Comparison of ENCODE assay signal across 1 cellular context in the genomic region with DNA sequence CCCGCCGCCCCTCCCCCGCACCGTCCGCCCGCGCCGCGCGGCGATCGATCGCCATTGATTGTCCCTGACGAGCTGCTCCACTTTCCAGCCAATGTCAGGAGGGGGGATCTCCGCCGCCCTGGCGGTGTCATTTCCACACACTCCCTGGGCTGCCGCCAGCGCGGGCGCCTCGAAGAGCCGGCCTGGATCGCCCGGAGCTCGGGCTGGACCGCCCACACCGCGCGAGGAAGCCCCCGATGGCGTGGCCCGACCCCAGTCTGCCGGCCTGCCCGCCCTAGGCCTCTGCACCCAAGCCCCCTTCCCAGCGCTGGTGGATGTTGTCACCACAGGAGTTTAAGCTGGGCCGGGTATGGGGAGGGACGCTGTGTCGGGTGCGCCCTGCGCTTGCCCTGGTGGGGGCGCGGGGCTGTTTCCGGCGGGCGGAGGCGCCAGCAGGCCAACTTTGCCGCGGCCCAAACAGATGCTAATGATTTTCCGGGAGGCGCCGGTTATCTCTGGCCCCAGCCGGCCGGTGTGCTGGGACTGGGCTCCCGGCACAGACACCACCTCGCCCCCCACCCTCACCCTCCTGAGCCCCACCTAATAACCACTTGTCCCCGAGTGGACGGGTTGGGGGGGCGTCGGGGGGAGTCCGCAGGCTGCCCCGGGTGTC.
TF ChIP-seq lines count a peak whose summit lies in the region.

No MANE protein-coding gene starts in this region.

TF ChIP-seq in HepG2, 621 proteins besides CTCF, POLR2A, EP300 and RAD21 (continued from another document and continues in another):
- TF ChIP-seq IKZF4 (CRISPR knock-in tag; IDR thresholded peaks at IDR 0.05; ENCODE audit: borderline replicate concordance, low read depth, not compliant biosample characterization) = no peak
- peak; percentile 83 for TF ChIP-seq DPF2 (CRISPR knock-in tag; IDR thresholded peaks at IDR 0.05; ENCODE audit: borderline replicate concordance, low read depth)
- TF ChIP-seq POLR2AphosphoS2 (IDR thresholded peaks at IDR 0.05; ENCODE audit: low read depth, low read length) = no peak
- TF ChIP-seq ZNF296 (CRISPR knock-in tag; conservative IDR thresholded peaks at IDR 0.05) = no peak
- TF ChIP-seq, protein P1, sequence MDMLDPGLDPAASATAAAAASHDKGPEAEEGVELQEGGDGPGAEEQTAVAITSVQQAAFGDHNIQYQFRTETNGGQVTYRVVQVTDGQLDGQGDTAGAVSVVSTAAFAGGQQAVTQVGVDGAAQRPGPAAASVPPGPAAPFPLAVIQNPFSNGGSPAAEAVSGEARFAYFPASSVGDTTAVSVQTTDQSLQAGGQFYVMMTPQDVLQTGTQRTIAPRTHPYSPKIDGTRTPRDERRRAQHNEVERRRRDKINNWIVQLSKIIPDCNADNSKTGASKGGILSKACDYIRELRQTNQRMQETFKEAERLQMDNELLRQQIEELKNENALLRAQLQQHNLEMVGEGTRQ (IDR thresholded peaks at IDR 0.05; ENCODE audit: low read depth, low read length) = no peak
- TF ChIP-seq, protein P1 (CRISPR knock-in tag; IDR thresholded peaks at IDR 0.05; ENCODE audit: borderline replicate concordance) = peak; percentile 47; the same call in 1 of the 2 replicates
- TF ChIP-seq HIVEP1 (CRISPR knock-in tag; IDR thresholded peaks at IDR 0.05) = peak; percentile 48; the same call in 1 of the 2 replicates
- peak; percentile 91 for TF ChIP-seq HNRNPK (IDR thresholded peaks at IDR 0.05; ENCODE audit: low read depth, low read length, poor library complexity, severe bottlenecking)
- TF ChIP-seq, protein P2, sequence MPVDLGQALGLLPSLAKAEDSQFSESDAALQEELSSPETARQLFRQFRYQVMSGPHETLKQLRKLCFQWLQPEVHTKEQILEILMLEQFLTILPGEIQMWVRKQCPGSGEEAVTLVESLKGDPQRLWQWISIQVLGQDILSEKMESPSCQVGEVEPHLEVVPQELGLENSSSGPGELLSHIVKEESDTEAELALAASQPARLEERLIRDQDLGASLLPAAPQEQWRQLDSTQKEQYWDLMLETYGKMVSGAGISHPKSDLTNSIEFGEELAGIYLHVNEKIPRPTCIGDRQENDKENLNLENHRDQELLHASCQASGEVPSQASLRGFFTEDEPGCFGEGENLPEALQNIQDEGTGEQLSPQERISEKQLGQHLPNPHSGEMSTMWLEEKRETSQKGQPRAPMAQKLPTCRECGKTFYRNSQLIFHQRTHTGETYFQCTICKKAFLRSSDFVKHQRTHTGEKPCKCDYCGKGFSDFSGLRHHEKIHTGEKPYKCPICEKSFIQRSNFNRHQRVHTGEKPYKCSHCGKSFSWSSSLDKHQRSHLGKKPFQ (CRISPR knock-in tag; IDR thresholded peaks at IDR 0.05; ENCODE audit: insufficient replicate concordance) = peak; percentile 76
- TF ChIP-seq ZMAT3 (CRISPR knock-in tag; conservative IDR thresholded peaks at IDR 0.05) = peak; percentile 86; the same call in 1 of the 2 replicates
- peak; percentile 89; the same call in 1 of the 2 replicates for TF ChIP-seq ZNF598 (CRISPR knock-in tag; IDR thresholded peaks at IDR 0.05; ENCODE audit: borderline replicate concordance)
- TF ChIP-seq, protein P3, sequence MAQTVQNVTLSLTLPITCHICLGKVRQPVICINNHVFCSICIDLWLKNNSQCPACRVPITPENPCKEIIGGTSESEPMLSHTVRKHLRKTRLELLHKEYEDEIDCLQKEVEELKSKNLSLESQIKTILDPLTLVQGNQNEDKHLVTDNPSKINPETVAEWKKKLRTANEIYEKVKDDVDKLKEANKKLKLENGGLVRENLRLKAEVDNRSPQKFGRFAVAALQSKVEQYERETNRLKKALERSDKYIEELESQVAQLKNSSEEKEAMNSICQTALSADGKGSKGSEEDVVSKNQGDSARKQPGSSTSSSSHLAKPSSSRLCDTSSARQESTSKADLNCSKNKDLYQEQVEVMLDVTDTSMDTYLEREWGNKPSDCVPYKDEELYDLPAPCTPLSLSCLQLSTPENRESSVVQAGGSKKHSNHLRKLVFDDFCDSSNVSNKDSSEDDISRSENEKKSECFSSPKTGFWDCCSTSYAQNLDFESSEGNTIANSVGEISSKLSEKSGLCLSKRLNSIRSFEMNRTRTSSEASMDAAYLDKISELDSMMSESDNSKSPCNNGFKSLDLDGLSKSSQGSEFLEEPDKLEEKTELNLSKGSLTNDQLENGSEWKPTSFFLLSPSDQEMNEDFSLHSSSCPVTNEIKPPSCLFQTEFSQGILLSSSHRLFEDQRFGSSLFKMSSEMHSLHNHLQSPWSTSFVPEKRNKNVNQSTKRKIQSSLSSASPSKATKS (CRISPR knock-in tag; IDR thresholded peaks at IDR 0.05) = no peak
- no peak; the same call in 1 of the 2 replicates for TF ChIP-seq ZNF678 (CRISPR knock-in tag; IDR thresholded peaks at IDR 0.05)
- no peak for TF ChIP-seq CHD4 (IDR thresholded peaks at IDR 0.05; ENCODE audit: borderline replicate concordance, low read length)
- TF ChIP-seq ZNF235 (CRISPR knock-in tag; IDR thresholded peaks at IDR 0.05; ENCODE audit: borderline replicate concordance) = no peak
- TF ChIP-seq ZNF841 (CRISPR knock-in tag; IDR thresholded peaks at IDR 0.05; ENCODE audit: borderline replicate concordance) = no peak
- peak; percentile 92 for TF ChIP-seq TARDBP (CRISPR knock-in tag; IDR thresholded peaks at IDR 0.05)
- TF ChIP-seq JARID2 (CRISPR knock-in tag; IDR thresholded peaks at IDR 0.05; ENCODE audit: insufficient replicate concordance) = no peak
- TF ChIP-seq SKI (IDR thresholded peaks at IDR 0.05; ENCODE audit: partially characterized antibody) = peak; percentile 95
- TF ChIP-seq ZNF549 (CRISPR knock-in tag; IDR thresholded peaks at IDR 0.05) = no peak
- no peak for TF ChIP-seq ZNF251 (CRISPR knock-in tag; IDR thresholded peaks at IDR 0.05)
- no peak for TF ChIP-seq ZNF850 (CRISPR knock-in tag; conservative IDR thresholded peaks at IDR 0.05)
- TF ChIP-seq, protein P4, sequence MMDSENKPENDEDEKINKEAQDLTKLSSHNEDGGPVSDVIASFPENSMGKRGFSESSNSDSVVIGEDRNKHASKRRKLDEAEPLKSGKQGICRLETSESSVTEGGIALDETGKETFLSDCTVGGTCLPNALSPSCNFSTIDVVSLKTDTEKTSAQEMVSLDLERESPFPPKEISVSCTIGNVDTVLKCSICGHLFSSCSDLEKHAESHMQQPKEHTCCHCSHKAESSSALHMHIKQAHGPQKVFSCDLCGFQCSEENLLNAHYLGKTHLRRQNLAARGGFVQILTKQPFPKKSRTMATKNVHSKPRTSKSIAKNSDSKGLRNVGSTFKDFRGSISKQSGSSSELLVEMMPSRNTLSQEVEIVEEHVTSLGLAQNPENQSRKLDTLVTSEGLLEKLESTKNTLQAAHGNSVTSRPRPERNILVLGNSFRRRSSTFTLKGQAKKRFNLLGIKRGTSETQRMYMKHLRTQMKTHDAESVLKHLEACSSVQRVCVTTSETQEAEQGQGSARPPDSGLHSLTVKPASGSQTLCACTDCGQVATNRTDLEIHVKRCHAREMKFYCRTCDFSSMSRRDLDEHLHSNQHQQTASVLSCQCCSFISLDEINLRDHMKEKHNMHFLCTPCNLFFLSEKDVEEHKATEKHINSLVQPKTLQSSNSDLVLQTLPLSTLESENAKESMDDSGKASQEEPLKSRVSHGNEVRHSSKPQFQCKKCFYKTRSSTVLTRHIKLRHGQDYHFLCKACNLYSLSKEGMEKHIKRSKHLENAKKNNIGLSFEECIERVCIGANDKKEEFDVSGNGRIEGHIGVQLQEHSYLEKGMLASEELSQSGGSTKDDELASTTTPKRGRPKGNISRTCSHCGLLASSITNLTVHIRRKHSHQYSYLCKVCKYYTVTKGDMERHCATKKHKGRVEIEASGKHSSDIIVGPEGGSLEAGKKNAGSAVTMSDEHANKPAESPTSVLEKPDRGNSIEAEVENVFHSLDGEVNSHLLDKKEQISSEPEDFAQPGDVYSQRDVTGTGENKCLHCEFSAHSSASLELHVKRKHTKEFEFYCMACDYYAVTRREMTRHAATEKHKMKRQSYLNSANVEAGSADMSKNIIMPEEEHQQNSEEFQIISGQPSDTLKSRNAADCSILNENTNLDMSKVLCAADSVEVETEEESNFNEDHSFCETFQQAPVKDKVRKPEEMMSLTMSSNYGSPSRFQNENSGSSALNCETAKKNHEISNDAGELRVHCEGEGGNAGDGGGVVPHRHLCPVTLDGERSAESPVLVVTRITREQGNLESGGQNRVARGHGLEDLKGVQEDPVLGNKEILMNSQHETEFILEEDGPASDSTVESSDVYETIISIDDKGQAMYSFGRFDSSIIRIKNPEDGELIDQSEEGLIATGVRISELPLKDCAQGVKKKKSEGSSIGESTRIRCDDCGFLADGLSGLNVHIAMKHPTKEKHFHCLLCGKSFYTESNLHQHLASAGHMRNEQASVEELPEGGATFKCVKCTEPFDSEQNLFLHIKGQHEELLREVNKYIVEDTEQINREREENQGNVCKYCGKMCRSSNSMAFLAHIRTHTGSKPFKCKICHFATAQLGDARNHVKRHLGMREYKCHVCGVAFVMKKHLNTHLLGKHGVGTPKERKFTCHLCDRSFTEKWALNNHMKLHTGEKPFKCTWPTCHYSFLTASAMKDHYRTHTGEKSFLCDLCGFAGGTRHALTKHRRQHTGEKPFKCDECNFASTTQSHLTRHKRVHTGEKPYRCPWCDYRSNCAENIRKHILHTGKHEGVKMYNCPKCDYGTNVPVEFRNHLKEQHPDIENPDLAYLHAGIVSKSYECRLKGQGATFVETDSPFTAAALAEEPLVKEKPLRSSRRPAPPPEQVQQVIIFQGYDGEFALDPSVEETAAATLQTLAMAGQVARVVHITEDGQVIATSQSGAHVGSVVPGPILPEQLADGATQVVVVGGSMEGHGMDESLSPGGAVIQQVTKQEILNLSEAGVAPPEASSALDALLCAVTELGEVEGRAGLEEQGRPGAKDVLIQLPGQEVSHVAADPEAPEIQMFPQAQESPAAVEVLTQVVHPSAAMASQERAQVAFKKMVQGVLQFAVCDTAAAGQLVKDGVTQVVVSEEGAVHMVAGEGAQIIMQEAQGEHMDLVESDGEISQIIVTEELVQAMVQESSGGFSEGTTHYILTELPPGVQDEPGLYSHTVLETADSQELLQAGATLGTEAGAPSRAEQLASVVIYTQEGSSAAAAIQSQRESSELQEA (CRISPR knock-in tag; IDR thresholded peaks at IDR 0.05; ENCODE audit: not compliant biosample characterization) = peak; percentile 72
- TF ChIP-seq ZNF121 (CRISPR knock-in tag; IDR thresholded peaks at IDR 0.05) = peak; percentile 78
- TF ChIP-seq NR2F1 (CRISPR knock-in tag; IDR thresholded peaks at IDR 0.05) = 0 out of 4 replicates have a peak, but pooled peaks have one; percentile 20
- TF ChIP-seq ZSCAN30 (CRISPR knock-in tag; IDR thresholded peaks at IDR 0.05) = 0 out of 2 replicates have a peak, but pooled peaks have one; percentile 31
- peak; percentile 91 for TF ChIP-seq GABPB1 (CRISPR knock-in tag; IDR thresholded peaks at IDR 0.05)
- no peak for TF ChIP-seq SMAD9 (CRISPR knock-in tag; IDR thresholded peaks at IDR 0.05)
- no peak for TF ChIP-seq ZKSCAN5 (CRISPR knock-in tag; IDR thresholded peaks at IDR 0.05)
- no peak for TF ChIP-seq CREM (IDR thresholded peaks at IDR 0.05)
- TF ChIP-seq CREM (CRISPR knock-in tag; IDR thresholded peaks at IDR 0.05) = no peak
- no peak for TF ChIP-seq KDM5A (IDR thresholded peaks at IDR 0.05; ENCODE audit: borderline replicate concordance, low read length)
- TF ChIP-seq, protein P5, sequence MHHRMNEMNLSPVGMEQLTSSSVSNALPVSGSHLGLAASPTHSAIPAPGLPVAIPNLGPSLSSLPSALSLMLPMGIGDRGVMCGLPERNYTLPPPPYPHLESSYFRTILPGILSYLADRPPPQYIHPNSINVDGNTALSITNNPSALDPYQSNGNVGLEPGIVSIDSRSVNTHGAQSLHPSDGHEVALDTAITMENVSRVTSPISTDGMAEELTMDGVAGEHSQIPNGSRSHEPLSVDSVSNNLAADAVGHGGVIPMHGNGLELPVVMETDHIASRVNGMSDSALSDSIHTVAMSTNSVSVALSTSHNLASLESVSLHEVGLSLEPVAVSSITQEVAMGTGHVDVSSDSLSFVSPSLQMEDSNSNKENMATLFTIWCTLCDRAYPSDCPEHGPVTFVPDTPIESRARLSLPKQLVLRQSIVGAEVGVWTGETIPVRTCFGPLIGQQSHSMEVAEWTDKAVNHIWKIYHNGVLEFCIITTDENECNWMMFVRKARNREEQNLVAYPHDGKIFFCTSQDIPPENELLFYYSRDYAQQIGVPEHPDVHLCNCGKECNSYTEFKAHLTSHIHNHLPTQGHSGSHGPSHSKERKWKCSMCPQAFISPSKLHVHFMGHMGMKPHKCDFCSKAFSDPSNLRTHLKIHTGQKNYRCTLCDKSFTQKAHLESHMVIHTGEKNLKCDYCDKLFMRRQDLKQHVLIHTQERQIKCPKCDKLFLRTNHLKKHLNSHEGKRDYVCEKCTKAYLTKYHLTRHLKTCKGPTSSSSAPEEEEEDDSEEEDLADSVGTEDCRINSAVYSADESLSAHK (CRISPR knock-in tag; IDR thresholded peaks at IDR 0.05; ENCODE audit: borderline replicate concordance) = no peak
- TF ChIP-seq ZNF30 (CRISPR knock-in tag; IDR thresholded peaks at IDR 0.05) = no peak
- TF ChIP-seq, protein P6, sequence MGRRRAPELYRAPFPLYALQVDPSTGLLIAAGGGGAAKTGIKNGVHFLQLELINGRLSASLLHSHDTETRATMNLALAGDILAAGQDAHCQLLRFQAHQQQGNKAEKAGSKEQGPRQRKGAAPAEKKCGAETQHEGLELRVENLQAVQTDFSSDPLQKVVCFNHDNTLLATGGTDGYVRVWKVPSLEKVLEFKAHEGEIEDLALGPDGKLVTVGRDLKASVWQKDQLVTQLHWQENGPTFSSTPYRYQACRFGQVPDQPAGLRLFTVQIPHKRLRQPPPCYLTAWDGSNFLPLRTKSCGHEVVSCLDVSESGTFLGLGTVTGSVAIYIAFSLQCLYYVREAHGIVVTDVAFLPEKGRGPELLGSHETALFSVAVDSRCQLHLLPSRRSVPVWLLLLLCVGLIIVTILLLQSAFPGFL (CRISPR knock-in tag; IDR thresholded peaks at IDR 0.05) = no peak
- TF ChIP-seq ZNF263 (CRISPR knock-in tag; IDR thresholded peaks at IDR 0.05) = peak; percentile 87
- TF ChIP-seq ZMYM3 (CRISPR knock-in tag; IDR thresholded peaks at IDR 0.05) = peak; percentile 94
- TF ChIP-seq KLF13 (CRISPR knock-in tag; IDR thresholded peaks at IDR 0.05) = 0 out of 2 replicates have a peak, but pooled peaks have one; percentile 30
- TF ChIP-seq, protein P7, sequence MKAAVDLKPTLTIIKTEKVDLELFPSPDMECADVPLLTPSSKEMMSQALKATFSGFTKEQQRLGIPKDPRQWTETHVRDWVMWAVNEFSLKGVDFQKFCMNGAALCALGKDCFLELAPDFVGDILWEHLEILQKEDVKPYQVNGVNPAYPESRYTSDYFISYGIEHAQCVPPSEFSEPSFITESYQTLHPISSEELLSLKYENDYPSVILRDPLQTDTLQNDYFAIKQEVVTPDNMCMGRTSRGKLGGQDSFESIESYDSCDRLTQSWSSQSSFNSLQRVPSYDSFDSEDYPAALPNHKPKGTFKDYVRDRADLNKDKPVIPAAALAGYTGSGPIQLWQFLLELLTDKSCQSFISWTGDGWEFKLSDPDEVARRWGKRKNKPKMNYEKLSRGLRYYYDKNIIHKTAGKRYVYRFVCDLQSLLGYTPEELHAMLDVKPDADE (CRISPR knock-in tag; IDR thresholded peaks at IDR 0.05) = no peak
- peak; percentile 83; the same call in 1 of the 2 replicates for TF ChIP-seq KDM5B (CRISPR knock-in tag; IDR thresholded peaks at IDR 0.05; ENCODE audit: borderline replicate concordance)
- TF ChIP-seq ZBTB20 (CRISPR knock-in tag; IDR thresholded peaks at IDR 0.05; ENCODE audit: borderline replicate concordance, low read depth) = peak; percentile 60
- no peak for TF ChIP-seq ZNF335 (CRISPR knock-in tag; IDR thresholded peaks at IDR 0.05)
- TF ChIP-seq FOXO1 (CRISPR knock-in tag; IDR thresholded peaks at IDR 0.05) = no peak
- TF ChIP-seq ZNF3 (CRISPR knock-in tag; IDR thresholded peaks at IDR 0.05) = no peak
